In genomic region chr5:28190011-28190410, GRCh38 we compare ENCODE assay signal across 23 cellular contexts.
"Had no signal": no experiment of that assay in that cellular context is flagged by ENCODE, and none has a peak within 500 bp of the region (broad histone marks: within the 10 kb centered on the region; RNA-seq: fewer than 3 reads in every experiment).

No MANE protein-coding gene starts in this region.

- H3K4me1 Mint-ChIP-seq: activated naive CD8-positive, alpha-beta T cell treated with anti-CD3 and anti-CD28 coated beads, Interleukin-2, amount 50 U/mL, for 24 hours; natural killer cell; stimulated activated memory B cell treated with anti-CD40 and anti-IgM and Interleukin-4, amounts not matched to agents 10 μg/mL and 1 μg/mL and 100 μg/mL, for 72 hours had no signal

- H3K4me3 Mint-ChIP-seq: activated CD8-positive, alpha-beta T cell treated with anti-CD3 and anti-CD28 coated beads, Interleukin-2, amount 10 ng/mL, durations not matched to agents 7 days and 5 days; activated naive CD4-positive, alpha-beta T cell treated with anti-CD3 and anti-CD28 coated beads for 36 hours; activated naive CD8-positive, alpha-beta T cell treated with anti-CD3 and anti-CD28 coated beads, Interleukin-2, amount 50 U/mL, for 24 hours; activated T-cell treated with anti-CD3 and anti-CD28 coated beads, Interleukin-2, amount 50 U/mL, for 4 hours; brain; natural killer cell; stimulated activated memory B cell treated with anti-CD40 and anti-IgM and Interleukin-4, amounts not matched to agents 10 μg/mL and 1 μg/mL and 100 μg/mL, for 72 hours had no signal

- H3K4me3 ChIP-seq: colonic mucosa, esophagus squamous epithelium, hepatocyte, spleen, testis, upper lobe of left lung had no signal

- H3K27ac ChIP-seq: colonic mucosa, esophagus squamous epithelium, hepatocyte, spleen, testis, upper lobe of left lung had no signal

- DNase-seq: activated CD4-positive, alpha-beta T cell treated with anti-CD3 and anti-CD28 coated beads for 48 hours; activated CD4-positive, CD25-positive, alpha-beta regulatory T cell; activated CD8-positive, alpha-beta T cell treated with anti-CD3 and anti-CD28 coated beads, Interleukin-2, amount 10 ng/mL, durations not matched to agents 7 days and 5 days; activated naive CD4-positive, alpha-beta T cell treated with anti-CD3 and anti-CD28 coated beads for 36 hours; activated naive CD8-positive, alpha-beta T cell treated with anti-CD3 and anti-CD28 coated beads, Interleukin-2, amount 50 U/mL, for 24 hours; activated T-cell treated with anti-CD3 and anti-CD28 coated beads, Interleukin-2, amount 50 U/mL, for 4 hours; anterior cingulate cortex; central memory CD4-positive, alpha-beta T cell; colonic mucosa; esophagus squamous epithelium; left cardiac atrium; mesendoderm; natural killer cell; occipital lobe; retina; spleen; stimulated activated CD4-positive, alpha-beta T cell treated with anti-CD3 and anti-CD28 coated beads, Interleukin-4, amount 100 ng/mL, for 4 hours; T-helper 9 cell; testis; upper lobe of left lung had no signal

- H3K27me3 Mint-ChIP-seq: activated naive CD8-positive, alpha-beta T cell treated with anti-CD3 and anti-CD28 coated beads, Interleukin-2, amount 50 U/mL, for 24 hours; brain; stimulated activated memory B cell treated with anti-CD40 and anti-IgM and Interleukin-4, amounts not matched to agents 10 μg/mL and 1 μg/mL and 100 μg/mL, for 72 hours had no signal

- H3K4me2 ChIP-seq: hepatocyte had no signal

- H3K9me3 ChIP-seq: colonic mucosa, esophagus squamous epithelium, testis, upper lobe of left lung had no signal

- ATAC-seq: activated CD8-positive, alpha-beta T cell treated with anti-CD3 and anti-CD28 coated beads, Interleukin-2, amount 10 ng/mL, durations not matched to agents 7 days and 5 days; activated naive CD8-positive, alpha-beta T cell treated with anti-CD3 and anti-CD28 coated beads, Interleukin-2, amount 50 U/mL, for 24 hours; activated T-cell treated with anti-CD3 and anti-CD28 coated beads, Interleukin-2, amount 50 U/mL, for 4 hours; left cardiac atrium; natural killer cell; stimulated activated memory B cell treated with anti-CD40 and anti-IgM and Interleukin-4, amounts not matched to agents 10 μg/mL and 1 μg/mL and 100 μg/mL, for 72 hours had no signal

- H3K36me3 Mint-ChIP-seq: brain; natural killer cell; stimulated activated memory B cell treated with anti-CD40 and anti-IgM and Interleukin-4, amounts not matched to agents 10 μg/mL and 1 μg/mL and 100 μg/mL, for 72 hours had no signal

- H3K79me2 ChIP-seq: hepatocyte had no signal

- H3K27ac Mint-ChIP-seq: activated CD8-positive, alpha-beta T cell treated with anti-CD3 and anti-CD28 coated beads, Interleukin-2, amount 10 ng/mL, durations not matched to agents 7 days and 5 days; activated naive CD4-positive, alpha-beta T cell treated with anti-CD3 and anti-CD28 coated beads for 36 hours; activated naive CD8-positive, alpha-beta T cell treated with anti-CD3 and anti-CD28 coated beads, Interleukin-2, amount 50 U/mL, for 24 hours; natural killer cell; stimulated activated memory B cell treated with anti-CD40 and anti-IgM and Interleukin-4, amounts not matched to agents 10 μg/mL and 1 μg/mL and 100 μg/mL, for 72 hours had no signal

- H3K36me3 ChIP-seq: colonic mucosa, esophagus squamous epithelium, spleen, upper lobe of left lung had no signal

- H3K4me1 ChIP-seq: colonic mucosa, esophagus squamous epithelium, spleen, testis, upper lobe of left lung had no signal

- H2AFZ ChIP-seq: hepatocyte had no signal
